In the genomic region with DNA sequence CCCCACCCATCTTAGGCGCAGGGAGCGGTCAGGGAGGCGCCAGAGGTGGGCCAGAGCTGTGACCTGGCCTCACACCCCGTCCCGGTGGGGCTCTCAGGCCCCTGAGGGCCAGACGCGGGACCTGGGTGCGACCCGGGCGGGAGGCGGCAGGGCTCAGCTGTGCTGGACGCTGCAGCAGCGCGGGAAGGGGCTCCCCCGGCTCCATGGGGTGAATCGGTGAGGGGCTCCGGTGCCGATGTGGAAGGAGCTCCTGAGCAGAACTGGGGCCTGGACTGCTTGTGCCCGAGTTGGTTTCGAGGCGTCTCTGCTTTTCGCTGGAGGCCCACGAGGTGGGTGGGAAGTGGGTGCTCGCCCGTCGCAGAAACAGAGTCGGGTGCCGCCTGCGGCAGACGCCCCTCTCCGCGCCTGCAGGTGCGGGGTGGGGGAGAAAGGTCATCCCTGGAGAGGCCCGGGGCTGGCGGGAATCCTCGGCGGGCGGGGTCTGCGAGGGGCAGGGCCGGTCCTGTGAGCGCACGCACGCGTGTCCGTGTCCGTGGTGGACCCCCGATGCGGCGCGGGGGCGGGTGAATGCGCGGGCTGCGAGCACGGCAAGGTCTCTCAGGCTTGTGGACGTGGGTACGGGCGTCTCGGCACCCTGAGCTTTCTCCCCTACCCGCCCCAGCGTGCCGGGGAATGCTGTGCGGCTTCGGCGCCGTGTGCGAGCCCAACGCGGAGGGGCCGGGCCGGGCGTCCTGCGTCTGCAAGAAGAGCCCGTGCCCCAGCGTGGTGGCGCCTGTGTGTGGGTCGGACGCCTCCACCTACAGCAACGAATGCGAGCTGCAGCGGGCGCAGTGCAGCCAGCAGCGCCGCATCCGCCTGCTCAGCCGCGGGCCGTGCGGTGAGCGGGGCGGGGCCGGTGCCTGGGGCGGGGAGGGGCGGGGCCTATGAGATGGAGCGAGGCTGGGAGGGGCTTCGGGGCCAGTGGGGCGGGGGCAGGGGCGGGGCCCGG, we compare ENCODE assay signal across 9 cellular contexts. TPM values are rescaled to one million over a fixed set of nuclear protein-coding genes. Genes with fewer than 3 reads are reported as not detected.
DNase-seq lines count a peak whose midpoint lies in the region; ATAC-seq and TF ChIP-seq lines count a peak whose summit lies in the region.
"Had no signal": no experiment of that assay in that cellular context is flagged by ENCODE, and none has a peak within 500 bp of the region (broad histone marks: within the 10 kb centered on the region; RNA-seq: fewer than 3 reads in every experiment).

No MANE protein-coding gene starts in this region.

- H3K4me3 ChIP-seq in BLaER1 treated with 17β-estradiol and CSF1 and Interleukin-3, amounts not matched to agents 10 nM and 100 nM = peak overlapping the region; percentile 44 to 69 (median 56)
- H3K4me3 ChIP-seq in epithelial cell of proximal tubule (ENCODE audit: low read depth, low read length) = peak overlapping the region; percentile 6

- peak overlapping the region in 10 of 11 experiments; percentile 7 to 71 (median 56); a peak in 17 of 22 replicates for H3K9ac ChIP-seq in BLaER1 treated with 17β-estradiol and CSF1 and Interleukin-3, amounts not matched to agents 10 nM and 100 nM

- H3K4me3 Mint-ChIP-seq in naive B cell = peak overlapping the region; percentile 60 to 84 (median 78)
- peak overlapping the region; percentile 77 for H3K4me3 Mint-ChIP-seq in stimulated activated effector memory CD8-positive, alpha-beta T cell treated with anti-CD3 and anti-CD28 coated beads, Interleukin-12 subunit alpha, Interleukin-12 subunit beta, amount 100 ng/mL, for 72 hours

- H3K4me1 ChIP-seq in BLaER1 treated with 17β-estradiol and CSF1 and Interleukin-3, amounts not matched to agents 10 nM and 100 nM = peaks cover 32 to 55% (median 51%) of the 10 kb centered on the region in 10 experiments

- no peaks in the 10 kb centered on the region for H3K9me3 ChIP-seq in BLaER1 treated with 17β-estradiol and CSF1 and Interleukin-3, amounts not matched to agents 10 nM and 100 nM (replicated peaks in 1 of 11)

- peaks cover 11 to 49% (median 16%) of the 10 kb centered on the region in 11 experiments; a peak in 19 of 22 replicates for H3K27me3 ChIP-seq in BLaER1 treated with 17β-estradiol and CSF1 and Interleukin-3, amounts not matched to agents 10 nM and 100 nM

- peak overlapping the region in 4 of 11 experiments; percentile 13 to 32 (median 26); a peak in 5 of 22 replicates for H3K27ac ChIP-seq in BLaER1 treated with 17β-estradiol and CSF1 and Interleukin-3, amounts not matched to agents 10 nM and 100 nM

- H3K36me3 Mint-ChIP-seq in naive B cell = no peaks in the 10 kb centered on the region
- H3K36me3 Mint-ChIP-seq in stimulated activated effector memory CD8-positive, alpha-beta T cell treated with anti-CD3 and anti-CD28 coated beads, Interleukin-12 subunit alpha, Interleukin-12 subunit beta, amount 100 ng/mL, for 72 hours = peaks cover 7% of the 10 kb centered on the region

- H3K27me3 Mint-ChIP-seq in naive B cell = peaks cover 4 to 42% (median 29%) of the 10 kb centered on the region in 3 donors

- peaks cover 0 to 3% (median 0%) of the 10 kb centered on the region in 7 donors for H3K9me3 Mint-ChIP-seq in naive B cell
- no peaks in the 10 kb centered on the region for H3K9me3 Mint-ChIP-seq in stimulated activated effector memory CD8-positive, alpha-beta T cell treated with anti-CD3 and anti-CD28 coated beads, Interleukin-12 subunit alpha, Interleukin-12 subunit beta, amount 100 ng/mL, for 72 hours

- H3K4me1 Mint-ChIP-seq in naive B cell = peaks cover 21 to 39% (median 25%) of the 10 kb centered on the region in 3 donors
- H3K4me1 Mint-ChIP-seq in stimulated activated effector memory CD8-positive, alpha-beta T cell treated with anti-CD3 and anti-CD28 coated beads, Interleukin-12 subunit alpha, Interleukin-12 subunit beta, amount 100 ng/mL, for 72 hours = peaks cover 30% of the 10 kb centered on the region

- TF ChIP-seq CTCF in epithelial cell of proximal tubule (conservative IDR thresholded peaks at IDR 0.05; ENCODE audit: low read depth, low read length) = no peak

- peak overlapping the region; percentile 98 to 100 (median 100) for H3K4me2 ChIP-seq in BLaER1 treated with 17β-estradiol and CSF1 and Interleukin-3, amounts not matched to agents 10 nM and 100 nM

- ATAC-seq in GM21447 (IDR thresholded peaks at IDR 0.05; ENCODE audit: unreplicated experiment) = peak; percentile 44
- peak; percentile 77 to 82 for ATAC-seq in naive B cell (ENCODE audit: low read depth in 2 of 2)
- peak; percentile 80 for ATAC-seq in stimulated activated effector memory CD8-positive, alpha-beta T cell treated with anti-CD3 and anti-CD28 coated beads, Interleukin-12 subunit alpha, Interleukin-12 subunit beta, amount 100 ng/mL, for 72 hours
- no peak for ATAC-seq in HG03457 (IDR thresholded peaks at IDR 0.05; ENCODE audit: unreplicated experiment)

- peaks cover 46 to 96% (median 71%) of the 10 kb centered on the region in 11 experiments; a peak in 21 of 22 replicates for H4K20me1 ChIP-seq in BLaER1 treated with 17β-estradiol and CSF1 and Interleukin-3, amounts not matched to agents 10 nM and 100 nM

- peaks cover 0 to 42% (median 13%) of the 10 kb centered on the region in 11 experiments; a peak in 10 of 22 replicates for H3K36me3 ChIP-seq in BLaER1 treated with 17β-estradiol and CSF1 and Interleukin-3, amounts not matched to agents 10 nM and 100 nM

- DNase-seq in NCI-H526 treated with DMSO at 0.1 percent for 48 hours (lab: John Stamatoyannopoulos, UW) (peak; percentile 16), epithelial cell of proximal tubule (ENCODE audit: low read depth) (no peak), naive B cell (peak; percentile 56)
- DNase-seq in activated T-cell treated with anti-CD3 and anti-CD28 coated beads, Interleukin-2, amount 50 U/mL, for 1 hour = peak; percentile 83
- DNase-seq in stimulated activated effector memory CD8-positive, alpha-beta T cell treated with anti-CD3 and anti-CD28 coated beads, Interleukin-12 subunit alpha, Interleukin-12 subunit beta, amount 100 ng/mL, for 72 hours (ENCODE audit: low spot score in 2 of 2) = peak; percentile 61 to 82

- H3K27ac Mint-ChIP-seq in naive B cell = peak overlapping the region in 1 of 6 donors; percentile 12
- H3K27ac Mint-ChIP-seq in stimulated activated effector memory CD8-positive, alpha-beta T cell treated with anti-CD3 and anti-CD28 coated beads, Interleukin-12 subunit alpha, Interleukin-12 subunit beta, amount 100 ng/mL, for 72 hours = peak overlapping the region; percentile 46

RNA-seq across cellular contexts. Expression of a gene that starts 20.4 kb away (rescaled TPM):
- total RNA-seq in epithelial cell of proximal tubule = 261 and 462 TPM in 2 replicates
- polyA plus RNA-seq in naive B cell (ENCODE audit: low read depth in 6 of 6) = under 1 TPM in 2 of 6 donors, not detected in 4; 0.04 to 0.52 TPM

RNA-seq across cellular contexts. Expression of a gene that starts 27.0 kb away (rescaled TPM):
- total RNA-seq in epithelial cell of proximal tubule = 66.0 and 75.6 TPM in 2 replicates
- 100 to 1,000 TPM in 4 of 6 donors, 10 to 100 TPM in 2; 55.1 to 183 (median 124) TPM for polyA plus RNA-seq in naive B cell (ENCODE audit: low read depth in 6 of 6)

RNA-seq across cellular contexts. Expression of a gene that starts 33.8 kb away (rescaled TPM):
- 0.36 and 1.6 TPM in 2 replicates for total RNA-seq in epithelial cell of proximal tubule
- polyA plus RNA-seq in naive B cell (ENCODE audit: low read depth in 6 of 6) = not detected
- total RNA-seq: HT1080 had no signal

RNA-seq across cellular contexts. Expression of a gene that starts 40.4 kb away (rescaled TPM):
- 141 and 193 TPM in 2 replicates for total RNA-seq in epithelial cell of proximal tubule
- under 1 TPM in 2 of 6 donors, not detected in 4; 0.45 to 0.64 TPM for polyA plus RNA-seq in naive B cell (ENCODE audit: low read depth in 6 of 6)

RNA-seq across cellular contexts. Expression of a gene that starts 58.4 kb away (rescaled TPM):
- total RNA-seq in epithelial cell of proximal tubule = not detected in 2 replicates
- polyA plus RNA-seq in naive B cell (ENCODE audit: low read depth in 6 of 6) = not detected
